Comparison of ENCODE assay signal across 8 cellular contexts in genomic region chr18:45967007-45967706, GRCh38. TPM values are rescaled to one million over a fixed set of nuclear protein-coding genes. Genes with fewer than 3 reads are reported as not detected.
DNase-seq lines count a peak whose midpoint lies in the region; ATAC-seq and TF ChIP-seq lines count a peak whose summit lies in the region.

TSS of gene EPG5 (minus strand) at chr18:45967329. CDS start at chr18:45967239, 90 bp downstream.

- H3K79me2 ChIP-seq in PC-3 (ENCODE audit: low read length), result peaks cover 28% of the 10 kb centered on the region

- peaks cover 12% of the 10 kb centered on the region for H3K4me1 ChIP-seq in PC-3 (ENCODE audit: insufficient read depth, low read length)

- no TSS peak for BruUV-seq in PC-3 (replicated peaks; lab: Mats Ljungman, UMichigan)

- TF ChIP-seq CTCF in PC-3 (conservative IDR thresholded peaks at IDR 0.05; ENCODE audit: low read depth, low read length), result no peak

- no peaks in the 10 kb centered on the region for H3K9me3 ChIP-seq in PC-3 (ENCODE audit: low read length)

- peak; percentile 88 for TF ChIP-seq POLR2A in erythroblast (IDR thresholded peaks at IDR 0.05; ENCODE audit: low read length)

- intact Hi-C loops in PC-3 (cut with micrococcal nuclease), result no loop called here

- H3K4me3 ChIP-seq in Jurkat, Clone E6-1 (ENCODE audit: low read length), result peak within 1 kb of the TSS; percentile 95
- peak within 1 kb of the TSS; percentile 87 for H3K4me3 ChIP-seq in PC-3 (ENCODE audit: low read length)

- no peaks in the 10 kb centered on the region for H3K27me3 ChIP-seq in PC-3 (ENCODE audit: low read length)

- H3K4me2 ChIP-seq in PC-3 (ENCODE audit: low read length), result peak within 1 kb of the TSS; percentile 88

- H2AFZ ChIP-seq in PC-3 (ENCODE audit: low read length), result peak within 1 kb of the TSS; percentile 84

- H3K9me2 ChIP-seq in PC-3 (replicated peaks; ENCODE audit: low read length), result no peaks in the 10 kb centered on the region

- peak within 1 kb of the TSS; percentile 74 for H3K9ac ChIP-seq in PC-3 (ENCODE audit: low read length)

- CTCF ChIA-PET in PC-3 (lab: Charles Lee), result no interaction called here

- peak; percentile 100 for DNase-seq in DMS53 (lab: John Stamatoyannopoulos, UW)
- DNase-seq in Jurkat, Clone E6-1 (ENCODE audit: low read depth, low spot score), result peak; percentile 88
- peak; percentile 85 for DNase-seq in PC-3
- peak; percentile 87 for DNase-seq in activated T-cell treated with anti-CD3 and anti-CD28 coated beads for 48 hours (ENCODE audit: low read depth)
- DNase-seq in erythroblast (lab: John Stamatoyannopoulos, UW), result peak; percentile 99
- peak; percentile 97 for DNase-seq in mucosa of gallbladder (ENCODE audit: low spot score)
- peak; percentile 88 for DNase-seq in stimulated activated CD8-positive, alpha-beta memory T cell treated with anti-CD3 and anti-CD28 coated beads, Interleukin-4, amount 100 ng/mL, for 24 hours (ENCODE audit: low read depth)

- ATAC-seq in GM21717 (IDR thresholded peaks at IDR 0.05; ENCODE audit: unreplicated experiment) (peak; percentile 95), PC-3 (peak; percentile 97)

- H4K20me1 ChIP-seq in PC-3 (ENCODE audit: low read length), result no peaks in the 10 kb centered on the region

- H3K27ac ChIP-seq in PC-3 (ENCODE audit: low read length), result no peak within 1 kb of the TSS

- H3K36me3 ChIP-seq in PC-3 (ENCODE audit: low read depth, low read length), result no peaks in the 10 kb centered on the region

- H3F3A ChIP-seq in PC-3 (ENCODE audit: low read length, unreplicated experiment), result no peaks in the 10 kb centered on the region

- POLR2A ChIA-PET in PC-3 (lab: Charles Lee; ENCODE audit: unreplicated experiment), result no interaction called here

RNA-seq across cellular contexts. Expression of gene EPG5, which starts in this region (rescaled TPM):
- 9.6 TPM for polyA plus RNA-seq in Jurkat, Clone E6-1 (2012; ENCODE audit: insufficient read depth, insufficient read length)
- total RNA-seq in PC-3 (2014; rRNA removed) (7.1 and 16.2 TPM in 2 replicates), mucosa of gallbladder (25.7 TPM)
